In the genomic region with DNA sequence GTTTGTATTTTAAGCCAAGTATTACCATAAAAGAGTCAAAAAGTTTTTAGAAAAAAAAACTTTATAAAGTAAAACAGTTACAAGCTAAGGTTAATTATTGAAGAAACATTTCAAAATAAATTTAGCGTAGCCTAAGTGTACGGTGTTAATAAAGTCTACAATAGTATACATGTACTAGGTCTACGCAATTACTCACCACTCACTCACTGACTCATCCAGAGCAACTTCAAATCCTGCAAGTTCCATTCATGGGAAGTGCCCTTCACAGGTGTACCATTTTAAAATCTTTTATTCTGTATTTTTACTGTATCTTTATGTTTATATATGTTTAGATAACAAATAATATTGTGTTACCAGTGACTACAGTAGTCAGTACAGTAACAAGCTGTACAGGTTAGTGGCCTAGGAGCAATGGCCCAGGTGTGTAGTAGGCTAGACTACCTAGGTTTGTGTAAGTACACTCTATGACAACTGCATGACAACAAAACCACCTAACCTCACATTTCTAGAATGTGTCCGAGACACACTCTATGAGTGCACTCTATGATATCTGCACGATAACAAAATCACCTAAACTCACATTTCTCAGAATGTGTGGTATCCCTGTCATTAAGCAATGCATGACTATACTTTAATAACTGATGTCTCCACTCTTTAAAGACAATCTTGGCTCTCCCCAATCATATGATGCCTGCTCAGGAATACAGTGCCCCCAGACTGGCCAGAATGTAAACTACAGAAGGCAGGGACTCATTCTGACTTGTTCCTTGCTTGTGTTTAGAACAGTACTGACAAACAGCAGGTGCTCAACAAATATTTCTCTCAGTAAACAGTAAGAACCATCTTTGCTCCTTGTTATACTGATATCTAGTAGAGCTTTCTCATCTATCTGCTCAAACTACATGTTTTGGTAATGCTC, we compare ENCODE assay signal across 1 cellular context.
TF ChIP-seq lines count a peak whose summit lies in the region.

No MANE protein-coding gene starts in this region.

TF ChIP-seq in GM23338, 12 proteins besides CTCF, POLR2A, EP300 and RAD21 (continued from another document):
- TF ChIP-seq, protein P1, sequence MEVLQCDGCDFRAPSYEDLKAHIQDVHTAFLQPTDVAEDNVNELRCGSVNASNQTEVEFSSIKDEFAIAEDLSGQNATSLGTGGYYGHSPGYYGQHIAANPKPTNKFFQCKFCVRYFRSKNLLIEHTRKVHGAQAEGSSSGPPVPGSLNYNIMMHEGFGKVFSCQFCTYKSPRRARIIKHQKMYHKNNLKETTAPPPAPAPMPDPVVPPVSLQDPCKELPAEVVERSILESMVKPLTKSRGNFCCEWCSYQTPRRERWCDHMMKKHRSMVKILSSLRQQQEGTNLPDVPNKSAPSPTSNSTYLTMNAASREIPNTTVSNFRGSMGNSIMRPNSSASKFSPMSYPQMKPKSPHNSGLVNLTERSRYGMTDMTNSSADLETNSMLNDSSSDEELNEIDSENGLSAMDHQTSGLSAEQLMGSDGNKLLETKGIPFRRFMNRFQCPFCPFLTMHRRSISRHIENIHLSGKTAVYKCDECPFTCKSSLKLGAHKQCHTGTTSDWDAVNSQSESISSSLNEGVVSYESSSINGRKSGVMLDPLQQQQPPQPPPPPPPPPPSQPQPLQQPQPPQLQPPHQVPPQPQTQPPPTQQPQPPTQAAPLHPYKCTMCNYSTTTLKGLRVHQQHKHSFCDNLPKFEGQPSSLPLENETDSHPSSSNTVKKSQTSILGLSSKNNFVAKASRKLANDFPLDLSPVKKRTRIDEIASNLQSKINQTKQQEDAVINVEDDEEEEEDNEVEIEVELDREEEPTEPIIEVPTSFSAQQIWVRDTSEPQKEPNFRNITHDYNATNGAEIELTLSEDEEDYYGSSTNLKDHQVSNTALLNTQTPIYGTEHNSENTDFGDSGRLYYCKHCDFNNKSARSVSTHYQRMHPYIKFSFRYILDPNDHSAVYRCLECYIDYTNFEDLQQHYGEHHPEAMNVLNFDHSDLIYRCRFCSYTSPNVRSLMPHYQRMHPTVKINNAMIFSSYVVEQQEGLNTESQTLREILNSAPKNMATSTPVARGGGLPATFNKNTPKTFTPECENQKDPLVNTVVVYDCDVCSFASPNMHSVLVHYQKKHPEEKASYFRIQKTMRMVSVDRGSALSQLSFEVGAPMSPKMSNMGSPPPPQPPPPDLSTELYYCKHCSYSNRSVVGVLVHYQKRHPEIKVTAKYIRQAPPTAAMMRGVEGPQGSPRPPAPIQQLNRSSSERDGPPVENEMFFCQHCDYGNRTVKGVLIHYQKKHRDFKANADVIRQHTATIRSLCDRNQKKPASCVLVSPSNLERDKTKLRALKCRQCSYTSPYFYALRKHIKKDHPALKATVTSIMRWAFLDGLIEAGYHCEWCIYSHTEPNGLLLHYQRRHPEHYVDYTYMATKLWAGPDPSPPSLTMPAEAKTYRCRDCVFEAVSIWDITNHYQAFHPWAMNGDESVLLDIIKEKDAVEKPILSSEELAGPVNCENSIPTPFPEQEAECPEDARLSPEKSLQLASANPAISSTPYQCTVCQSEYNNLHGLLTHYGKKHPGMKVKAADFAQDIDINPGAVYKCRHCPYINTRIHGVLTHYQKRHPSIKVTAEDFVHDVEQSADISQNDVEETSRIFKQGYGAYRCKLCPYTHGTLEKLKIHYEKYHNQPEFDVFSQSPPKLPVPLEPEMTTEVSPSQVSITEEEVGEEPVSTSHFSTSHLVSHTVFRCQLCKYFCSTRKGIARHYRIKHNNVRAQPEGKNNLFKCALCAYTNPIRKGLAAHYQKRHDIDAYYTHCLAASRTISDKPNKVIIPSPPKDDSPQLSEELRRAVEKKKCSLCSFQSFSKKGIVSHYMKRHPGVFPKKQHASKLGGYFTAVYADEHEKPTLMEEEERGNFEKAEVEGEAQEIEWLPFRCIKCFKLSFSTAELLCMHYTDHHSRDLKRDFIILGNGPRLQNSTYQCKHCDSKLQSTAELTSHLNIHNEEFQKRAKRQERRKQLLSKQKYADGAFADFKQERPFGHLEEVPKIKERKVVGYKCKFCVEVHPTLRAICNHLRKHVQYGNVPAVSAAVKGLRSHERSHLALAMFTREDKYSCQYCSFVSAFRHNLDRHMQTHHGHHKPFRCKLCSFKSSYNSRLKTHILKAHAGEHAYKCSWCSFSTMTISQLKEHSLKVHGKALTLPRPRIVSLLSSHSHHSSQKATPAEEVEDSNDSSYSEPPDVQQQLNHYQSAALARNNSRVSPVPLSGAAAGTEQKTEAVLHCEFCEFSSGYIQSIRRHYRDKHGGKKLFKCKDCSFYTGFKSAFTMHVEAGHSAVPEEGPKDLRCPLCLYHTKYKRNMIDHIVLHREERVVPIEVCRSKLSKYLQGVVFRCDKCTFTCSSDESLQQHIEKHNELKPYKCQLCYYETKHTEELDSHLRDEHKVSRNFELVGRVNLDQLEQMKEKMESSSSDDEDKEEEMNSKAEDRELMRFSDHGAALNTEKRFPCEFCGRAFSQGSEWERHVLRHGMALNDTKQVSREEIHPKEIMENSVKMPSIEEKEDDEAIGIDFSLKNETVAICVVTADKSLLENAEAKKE (CRISPR knock-in tag; IDR thresholded peaks at IDR 0.05): no peak
- TF ChIP-seq ZNF114 (CRISPR knock-in tag; IDR thresholded peaks at IDR 0.05) (no peak), POLR2AphosphoS5 (IDR thresholded peaks at IDR 0.05; ENCODE audit: low read depth) (no peak), JUNB (IDR thresholded peaks at IDR 0.05; ENCODE audit: unreplicated experiment) (no peak), ZNF331 (CRISPR knock-in tag; IDR thresholded peaks at IDR 0.05; ENCODE audit: low read depth) (no peak), EZH2phosphoT487 (IDR thresholded peaks at IDR 0.05; ENCODE audit: unreplicated experiment) (no peak), STAT1 (IDR thresholded peaks at IDR 0.05; ENCODE audit: unreplicated experiment) (no peak), CREB1 (CRISPR knock-in tag; IDR thresholded peaks at IDR 0.05; ENCODE audit: low read depth) (no peak), NANOG (IDR thresholded peaks at IDR 0.05; ENCODE audit: borderline replicate concordance) (no peak)
- TF ChIP-seq, protein P2, sequence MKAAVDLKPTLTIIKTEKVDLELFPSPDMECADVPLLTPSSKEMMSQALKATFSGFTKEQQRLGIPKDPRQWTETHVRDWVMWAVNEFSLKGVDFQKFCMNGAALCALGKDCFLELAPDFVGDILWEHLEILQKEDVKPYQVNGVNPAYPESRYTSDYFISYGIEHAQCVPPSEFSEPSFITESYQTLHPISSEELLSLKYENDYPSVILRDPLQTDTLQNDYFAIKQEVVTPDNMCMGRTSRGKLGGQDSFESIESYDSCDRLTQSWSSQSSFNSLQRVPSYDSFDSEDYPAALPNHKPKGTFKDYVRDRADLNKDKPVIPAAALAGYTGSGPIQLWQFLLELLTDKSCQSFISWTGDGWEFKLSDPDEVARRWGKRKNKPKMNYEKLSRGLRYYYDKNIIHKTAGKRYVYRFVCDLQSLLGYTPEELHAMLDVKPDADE (IDR thresholded peaks at IDR 0.05): no peak
TF ChIP-seq in GM23338: peak in this region for 0.
